ENCODE assay signal across 8 cellular contexts in genomic region chr9:135372036-135372435, GRCh38.
"Had no signal": no experiment of that assay in that cellular context is flagged by ENCODE, and none has a peak within 500 bp of the region (broad histone marks: within the 10 kb centered on the region; RNA-seq: fewer than 3 reads in every experiment).

No MANE protein-coding gene starts in this region.

- DNase-seq: H7, HFFc6, KBM-7 had no signal

- H3K4me2 ChIP-seq: GM23338 had no signal

- ATAC-seq: GM23338, HCT116, HepG2 had no signal

- H3K9me3 ChIP-seq: HAP-1 had no signal

- H3K4me3 ChIP-seq: GM23338, HAP-1 had no signal

- H3K4me1 ChIP-seq: HAP-1 had no signal

- H3K27ac ChIP-seq: HL-60 had no signal

- H3K36me3 ChIP-seq: HAP-1 had no signal

- H2AFZ ChIP-seq: GM23338 had no signal

- FAIRE-seq: HepG2 had no signal
